In genomic region chr11:27646051-27646818, GRCh38 we compare ENCODE assay signal across 12 cellular contexts. TPM values are rescaled to one million over a fixed set of nuclear protein-coding genes. Genes with fewer than 3 reads are reported as not detected.
"Had no signal": no experiment of that assay in that cellular context is flagged by ENCODE, and none has a peak within 500 bp of the region (broad histone marks: within the 10 kb centered on the region; RNA-seq: fewer than 3 reads in every experiment).

No MANE protein-coding gene starts in this region.

- H3K36me3 ChIP-seq: cardiac muscle cell, tibial artery had no signal

- DNase-seq: activated CD4-positive, alpha-beta memory T cell treated with anti-CD3 and anti-CD28 coated beads for 36 hours; activated CD4-positive, CD25-positive, alpha-beta regulatory T cell treated with anti-CD3 and anti-CD28 coated beads, Interleukin-2, amount 50 U/mL, for 72 hours; activated gamma-delta T cell; activated naive CD8-positive, alpha-beta T cell treated with anti-CD3 and anti-CD28 coated beads, Interleukin-2, amount 10 ng/mL, durations not matched to agents 7 days and 5 days; activated T-cell treated with anti-CD3 and anti-CD28 coated beads, Interleukin-2, amount 50 U/mL, for 4 hours; aorta; effector CD8-positive, alpha-beta T cell; mesenchymal stem cell; T-helper 2 cell; tibial artery had no signal

- H3K27ac ChIP-seq: cardiac muscle cell, coronary artery, tibial artery had no signal

- H3K4me3 ChIP-seq: cardiac muscle cell, coronary artery, tibial artery had no signal

- H3K4me1 ChIP-seq: tibial artery had no signal

- H3K27me3 ChIP-seq: cardiac muscle cell, tibial artery had no signal

- H3K9me3 ChIP-seq: tibial artery had no signal

RNA-seq across cellular contexts. Expression of gene BDNF, which starts 54.0 kb away (rescaled TPM):
- total RNA-seq: activated CD4-positive, alpha-beta memory T cell treated with anti-CD3 and anti-CD28 coated beads for 36 hours; activated naive CD8-positive, alpha-beta T cell treated with anti-CD3 and anti-CD28 coated beads, Interleukin-2, amount 10 ng/mL, durations not matched to agents 7 days and 5 days had no signal
